Comparison of ENCODE assay signal across 33 cellular contexts in genomic region chr13:59877933-59878332, GRCh38.
DNase-seq lines count a peak whose midpoint lies in the region; ATAC-seq and TF ChIP-seq lines count a peak whose summit lies in the region.
"Had no signal": no experiment of that assay in that cellular context is flagged by ENCODE, and none has a peak within 500 bp of the region (broad histone marks: within the 10 kb centered on the region; RNA-seq: fewer than 3 reads in every experiment).

No MANE protein-coding gene starts in this region.

- H4K5ac ChIP-seq in IMR-90 (ENCODE audit: low read depth, low read length): no peak overlapping the region; the same call in 1 of the 2 replicates

- H3K27me3 ChIP-seq in IMR-90 (ENCODE audit: control insufficient read depth, insufficient read depth, low read length) (no peaks in the 10 kb centered on the region), mammary epithelial cell (ENCODE audit: insufficient read depth, low read length) (no peaks in the 10 kb centered on the region)
- H3K27me3 ChIP-seq: dorsolateral prefrontal cortex, heart left ventricle, ovary, SJCRH30, upper lobe of right lung had no signal

- H3K4me1 ChIP-seq in IMR-90 (ENCODE audit: control insufficient read depth, insufficient read depth, low read length) (peaks cover 4% of the 10 kb centered on the region), mammary epithelial cell (ENCODE audit: insufficient read depth, low read length) (peaks cover 4% of the 10 kb centered on the region)
- H3K4me1 ChIP-seq: heart left ventricle, lower lobe of right lung, SJCRH30, upper lobe of right lung had no signal

- no peaks in the 10 kb centered on the region for H3K79me2 ChIP-seq in mammary epithelial cell (ENCODE audit: insufficient read depth, low read length)

- H3K18ac ChIP-seq in IMR-90 (ENCODE audit: low read depth, low read length): no peak overlapping the region

- H3K23ac ChIP-seq in IMR-90 (ENCODE audit: low read depth, low read length): no peak overlapping the region

- BruUV-seq in IMR-90 (replicated peaks; lab: Mats Ljungman, UMichigan) (no TSS peak), mammary epithelial cell (replicated peaks; lab: Mats Ljungman, UMichigan) (no TSS peak)

- H3K79me1 ChIP-seq in IMR-90 (ENCODE audit: low read depth in 1 of 2, low read length in 2 of 2): peaks cover 8% of the 10 kb centered on the region in 2 experiments; a peak in 2 of 4 replicates

- TF ChIP-seq POLR2A in IMR-90 (IDR thresholded peaks at IDR 0.05; ENCODE audit: low read depth, low read length): no peak

- no peak overlapping the region for H2BK15ac ChIP-seq in IMR-90 (ENCODE audit: low read depth, low read length)

- no peak overlapping the region for H2AK9ac ChIP-seq in IMR-90 (replicated peaks; ENCODE audit: low read depth, low read length, poor library complexity)

- H3K4me2 ChIP-seq in IMR-90 (ENCODE audit: low read depth, low read length) (no peak overlapping the region), mammary epithelial cell (ENCODE audit: insufficient read depth, low read depth, low read length) (no peak overlapping the region)

- peaks cover 7% of the 10 kb centered on the region; the same call in 1 of the 2 replicates for H3K9me1 ChIP-seq in IMR-90 (ENCODE audit: insufficient read depth, low read length)

- no peak overlapping the region for H2BK120ac ChIP-seq in IMR-90 (ENCODE audit: low read depth, low read length)

- H4K20me1 ChIP-seq in IMR-90 (ENCODE audit: insufficient read depth, low read length) (no peaks in the 10 kb centered on the region), mammary epithelial cell (ENCODE audit: insufficient read depth, low read length) (no peaks in the 10 kb centered on the region)

- no peak for TF ChIP-seq RAD21 in IMR-90 (IDR thresholded peaks at IDR 0.05; ENCODE audit: low read length)

- no peak overlapping the region for H2AFZ ChIP-seq in IMR-90 (replicated peaks; ENCODE audit: low read length, poor library complexity)
- H2AFZ ChIP-seq in mammary epithelial cell (ENCODE audit: low read depth, low read length): no peak overlapping the region

- no peak overlapping the region for H2BK5ac ChIP-seq in IMR-90 (ENCODE audit: low read depth, low read length, poor library complexity, severe bottlenecking)

- TF ChIP-seq CTCF in IMR-90 (conservative IDR thresholded peaks at IDR 0.05; ENCODE audit: low read depth, low read length) (no peak), mammary epithelial cell (conservative IDR thresholded peaks at IDR 0.05 in 1 of 2, IDR thresholded peaks at IDR 0.05 in 1 of 2; ENCODE audit: extremely low read depth in 1 of 2, insufficient read depth in 1 of 2, low read depth in 1 of 2, low read length in 2 of 2) (no peak), foreskin fibroblast (IDR thresholded peaks at IDR 0.05; ENCODE audit: low read depth, low read length) (no peak)

- H3K9ac ChIP-seq in IMR-90 (ENCODE audit: low read depth, low read length) (no peak overlapping the region), mammary epithelial cell (ENCODE audit: insufficient read depth, low read length) (no peak overlapping the region)

- peak overlapping the region; percentile 60; the same call in 1 of the 2 replicates for H3K14ac ChIP-seq in IMR-90 (replicated peaks; ENCODE audit: low read depth, low read length)

- intact Hi-C loops in IMR-90 (cut with micrococcal nuclease): no loop called here
- intact Hi-C loops in mammary epithelial cell (cut with micrococcal nuclease): no loop called here

- no peak overlapping the region for H4K8ac ChIP-seq in IMR-90 (ENCODE audit: low read depth in 2 of 2, low read length in 2 of 2)

- in situ Hi-C loops in IMR-90 (cut with MboI; ENCODE audit: low sequenced_read_pairs) (no loop called here), mammary epithelial cell (cut with MboI; ENCODE audit: low sequenced_read_pairs in 2 of 2) (no loop called here)

- no peak overlapping the region for H3K4ac ChIP-seq in IMR-90 (ENCODE audit: low read depth, low read length)

- no peak; the same call in 1 of the 2 replicates for ATAC-seq in IMR-90 (ENCODE audit: low read depth)
- ATAC-seq: heart left ventricle; lower lobe of right lung; mucosa of descending colon; right cardiac atrium; stimulated activated memory B cell treated with anti-CD40 and anti-IgM and Interleukin-4, amounts not matched to agents 10 μg/mL and 1 μg/mL and 100 μg/mL, for 72 hours; T-cell; upper lobe of right lung had no signal

- CTCF ChIA-PET in IMR-90 (lab: Yijun Ruan, JAX): no interaction called here
- CTCF ChIA-PET in mammary epithelial cell (lab: Charles Lee; ENCODE audit: low non-redundant PET): no interaction called here

- H3K36me3 ChIP-seq in IMR-90 (ENCODE audit: control insufficient read depth, insufficient read depth, low read length) (no peaks in the 10 kb centered on the region), mammary epithelial cell (ENCODE audit: insufficient read depth, low read length) (peaks cover 10% of the 10 kb centered on the region)
- H3K36me3 ChIP-seq: heart left ventricle, lower lobe of right lung, ovary, upper lobe of right lung had no signal

- no peak overlapping the region for H3K4me3 ChIP-seq in IMR-90 (ENCODE audit: insufficient read depth, low read depth, low read length)
- no peak overlapping the region for H3K4me3 ChIP-seq in mammary epithelial cell (replicated peaks in 1 of 3; ENCODE audit: insufficient read depth in 1 of 3, low read depth in 2 of 3, low read length in 3 of 3)
- no peak overlapping the region for H3K4me3 ChIP-seq in foreskin fibroblast (ENCODE audit: low read depth in 1 of 2, low read length in 2 of 2)
- H3K4me3 ChIP-seq: dorsolateral prefrontal cortex, heart left ventricle, lower lobe of right lung, mucosa of descending colon, ovary, SJCRH30, upper lobe of right lung had no signal

- DNase-seq in AG20443 (ENCODE audit: low spot score): peak; percentile 12
- DNase-seq in IMR-90: peak; percentile 60
- DNase-seq in mammary epithelial cell: peak; percentile 3
- peak; percentile 54 to 86 for DNase-seq in foreskin fibroblast
- DNase-seq in putamen (ENCODE audit: low spot score): no peak
- DNase-seq in NCI-H524 (lab: John Stamatoyannopoulos, UW): no peak
- DNase-seq in AG08396 (ENCODE audit: low spot score): no peak
- no peak for DNase-seq in stimulated activated CD4-positive, alpha-beta T cell treated with anti-CD3 and anti-CD28 coated beads, Interleukin-4, amount 100 ng/mL, for 4 hours
- DNase-seq: ACHN; activated CD4-positive, alpha-beta T cell treated with anti-CD3 and anti-CD28 coated beads, Interleukin-2, amount 50 U/mL, for 48 hours; activated CD4-positive, CD25-positive, alpha-beta regulatory T cell; activated CD8-positive, alpha-beta memory T cell treated with anti-CD3 and anti-CD28 coated beads, Interleukin-2, amount 50 U/mL, for 4 hours; activated naive CD4-positive, alpha-beta T cell treated with anti-CD3 and anti-CD28 coated beads, Interleukin-2, amount 10 ng/mL, durations not matched to agents 7 days and 5 days; amygdala; Calu3; caudate nucleus; dorsolateral prefrontal cortex; heart left ventricle; lower lobe of right lung; mucosa of descending colon; NCI-H1417; NCI-H2081; NCI-H226; NCI-H774; ovary; right cardiac atrium; SJCRH30; stimulated activated CD4-positive, alpha-beta T cell treated with anti-CD3 and anti-CD28 coated beads, Interleukin-12 subunit alpha, Interleukin-12 subunit beta, amount 100 ng/mL, for 4 hours; stimulated activated CD4-positive, alpha-beta T cell treated with anti-CD3 and anti-CD28 coated beads, Interleukin-4, amount 100 ng/mL, for 24 hours; substantia nigra; T-cell; upper lobe of right lung had no signal

- H3K56ac ChIP-seq in IMR-90 (ENCODE audit: extremely low read depth, insufficient read depth, low read length): no peak overlapping the region

- H2BK20ac ChIP-seq in IMR-90 (ENCODE audit: low read depth, low read length): no peak overlapping the region; the same call in 1 of the 2 replicates

- no peak overlapping the region for H2AK5ac ChIP-seq in IMR-90 (ENCODE audit: low read depth, low read length)

- WGBS in IMR-90 (ENCODE audit: extremely low coverage in 2 of 2, insufficient read length in 1 of 2), 2 experiments: no CpG with 5 or more reads among the region's 2 CpGs
- 20% methylated on average over 2 of the region's 2 CpGs for WGBS in mammary epithelial cell (ENCODE audit: low coverage, missing lambda C conversion rate)

- H4K91ac ChIP-seq in IMR-90 (ENCODE audit: insufficient read depth, low read depth, low read length): no peak overlapping the region

- H3K9me3 ChIP-seq in IMR-90 (ENCODE audit: control insufficient read depth, insufficient read depth, low read length) (no peaks in the 10 kb centered on the region), mammary epithelial cell (replicated peaks; ENCODE audit: insufficient read depth, low read length) (no peaks in the 10 kb centered on the region)
- H3K9me3 ChIP-seq: heart left ventricle, lower lobe of right lung, mucosa of descending colon, ovary, SJCRH30, upper lobe of right lung had no signal

- no peak overlapping the region for H3K27ac ChIP-seq in IMR-90 (ENCODE audit: insufficient read depth, low read length)
- no peak overlapping the region for H3K27ac ChIP-seq in mammary epithelial cell (ENCODE audit: insufficient read depth, low read depth, low read length)
- H3K27ac ChIP-seq: dorsolateral prefrontal cortex, heart left ventricle, lower lobe of right lung, ovary, SJCRH30, upper lobe of right lung had no signal

- POLR2A ChIA-PET in IMR-90 (lab: Charles Lee; ENCODE audit: unreplicated experiment): no interaction called here

- dilution Hi-C loops in IMR-90 (cut with HindIII; ENCODE audit: low sequenced_read_pairs, unreplicated experiment) (no loop called here), mammary epithelial cell (cut with HindIII; ENCODE audit: low sequenced_read_pairs) (no loop called here)

TF ChIP-seq in IMR-90, 13 proteins besides CTCF, POLR2A, EP300 and RAD21:
- TF ChIP-seq CEBPB (IDR thresholded peaks at IDR 0.05; ENCODE audit: low read depth, low read length) (peak; percentile 16; the same call in 1 of the 2 replicates), ELK1 (IDR thresholded peaks at IDR 0.05; ENCODE audit: borderline replicate concordance, low read depth, low read length) (no peak), RCOR1 (IDR thresholded peaks at IDR 0.05; ENCODE audit: insufficient replicate concordance, low read length) (no peak), MAFK (IDR thresholded peaks at IDR 0.05; ENCODE audit: low read depth, low read length) (no peak)
TF ChIP-seq in IMR-90: peak in this region for 1.

Comparison
In these comparisons a context has a peak if more than half of its experiments do, and no peak if none do; other contexts are left out.
1. DNase-seq: peak in AG20443 (single experiment), IMR-90 (single experiment), mammary epithelial cell (single experiment) and foreskin fibroblast (2 of 2); none in putamen (single experiment), NCI-H524 (0 of 2), AG08396 (single experiment) and stimulated activated CD4-positive, alpha-beta T cell treated with anti-CD3 and anti-CD28 coated beads, Interleukin-4, amount 100 ng/mL, for 4 hours (0 of 2).